ENCODE assay signal across 26 cellular contexts in genomic region chr6:31060162-31060561, GRCh38. TPM values are rescaled to one million over a fixed set of nuclear protein-coding genes. Genes with fewer than 3 reads are reported as not detected.
"Had no signal": no experiment of that assay in that cellular context is flagged by ENCODE, and none has a peak within 500 bp of the region (broad histone marks: within the 10 kb centered on the region; RNA-seq: fewer than 3 reads in every experiment).

No MANE protein-coding gene starts in this region.

- H3K4me1 Mint-ChIP-seq: endodermal cell; naive B cell; stimulated activated naive B cell treated with anti-CD40 and anti-IgM and Interleukin-4, amounts not matched to agents 10 μg/mL and 1 μg/mL and 100 μg/mL, for 72 hours; stimulated activated naive CD8-positive, alpha-beta T cell treated with anti-CD3 and anti-CD28 coated beads, Interleukin-15, amount 100 ng/mL, for 72 hours had no signal

- H3K27me3 Mint-ChIP-seq: stimulated activated naive CD8-positive, alpha-beta T cell treated with anti-CD3 and anti-CD28 coated beads, Interleukin-15, amount 100 ng/mL, for 72 hours had no signal

- H3K27me3 ChIP-seq: right lobe of liver had no signal

- ATAC-seq: left colon; left ventricle myocardium superior; right lobe of liver; stimulated activated naive B cell treated with anti-CD40 and anti-IgM and Interleukin-4, amounts not matched to agents 10 μg/mL and 1 μg/mL and 100 μg/mL, for 72 hours; stimulated activated naive CD8-positive, alpha-beta T cell treated with anti-CD3 and anti-CD28 coated beads, Interleukin-15, amount 100 ng/mL, for 72 hours had no signal

- H3K4me3 ChIP-seq: esophagus squamous epithelium, lung, prostate gland, right lobe of liver, spleen, thoracic aorta, transverse colon had no signal

- H3K9me3 Mint-ChIP-seq: endodermal cell; naive B cell; nephron; stimulated activated naive B cell treated with anti-CD40 and anti-IgM and Interleukin-4, amounts not matched to agents 10 μg/mL and 1 μg/mL and 100 μg/mL, for 72 hours; stimulated activated naive CD8-positive, alpha-beta T cell treated with anti-CD3 and anti-CD28 coated beads, Interleukin-15, amount 100 ng/mL, for 72 hours had no signal

- H2AFZ ChIP-seq: parathyroid adenoma had no signal

- H3K27ac ChIP-seq: parathyroid adenoma, prostate gland, right lobe of liver, spleen, thoracic aorta, transverse colon had no signal

- H3K36me3 Mint-ChIP-seq: naive B cell; stimulated activated naive B cell treated with anti-CD40 and anti-IgM and Interleukin-4, amounts not matched to agents 10 μg/mL and 1 μg/mL and 100 μg/mL, for 72 hours had no signal

- DNase-seq: cerebellar nuclear complex; dermis blood vessel endothelial cell; endodermal cell; esophagus squamous epithelium; foreskin fibroblast; kidney; left colon; left ventricle myocardium superior; mesendoderm; naive B cell; retina; right lobe of liver; spleen; stimulated activated CD4-positive, alpha-beta T cell treated with anti-CD3 and anti-CD28 coated beads, Interleukin-2, amount 100 ng/mL, for 24 hours; stimulated activated CD4-positive, alpha-beta T cell treated with anti-CD3 and anti-CD28 coated beads, Interleukin-4, amount 100 ng/mL, for 4 hours; stimulated activated naive B cell treated with anti-CD40 and anti-IgM and Interleukin-4, amounts not matched to agents 10 μg/mL and 1 μg/mL and 100 μg/mL, for 72 hours; stimulated activated naive CD8-positive, alpha-beta T cell treated with anti-CD3 and anti-CD28 coated beads, Interleukin-15, amount 100 ng/mL, for 72 hours; substantia nigra; transverse colon had no signal

- H3K9ac ChIP-seq: parathyroid adenoma had no signal

- H3K36me3 ChIP-seq: esophagus squamous epithelium, prostate gland, right lobe of liver, spleen, thoracic aorta, transverse colon had no signal

- H3K27ac Mint-ChIP-seq: endodermal cell; naive B cell; nephron; stimulated activated naive B cell treated with anti-CD40 and anti-IgM and Interleukin-4, amounts not matched to agents 10 μg/mL and 1 μg/mL and 100 μg/mL, for 72 hours; stimulated activated naive CD8-positive, alpha-beta T cell treated with anti-CD3 and anti-CD28 coated beads, Interleukin-15, amount 100 ng/mL, for 72 hours had no signal

- H3K9me3 ChIP-seq: esophagus squamous epithelium, prostate gland, right lobe of liver, spleen, thoracic aorta, transverse colon had no signal

- H3K4me3 Mint-ChIP-seq: endodermal cell; naive B cell; nephron; stimulated activated naive B cell treated with anti-CD40 and anti-IgM and Interleukin-4, amounts not matched to agents 10 μg/mL and 1 μg/mL and 100 μg/mL, for 72 hours; stimulated activated naive CD8-positive, alpha-beta T cell treated with anti-CD3 and anti-CD28 coated beads, Interleukin-15, amount 100 ng/mL, for 72 hours had no signal

- H3K4me1 ChIP-seq: parathyroid adenoma, prostate gland, right lobe of liver, spleen had no signal

RNA-seq across cellular contexts. Expression of gene MUC22, which starts 49.9 kb away (rescaled TPM):
- total RNA-seq: dermis blood vessel endothelial cell, endodermal cell, kidney, left colon, omental fat pad, right lobe of liver, spleen, thoracic aorta, transverse colon, urinary bladder had no signal
- polyA plus RNA-seq: spleen, urinary bladder had no signal

RNA-seq across cellular contexts. Expression of gene C6orf15, which starts 52.2 kb away (rescaled TPM):
- total RNA-seq: dermis blood vessel endothelial cell, endodermal cell, kidney, left colon, left ventricle myocardium superior, lung, omental fat pad, right lobe of liver, spleen, thoracic aorta, transverse colon, urinary bladder had no signal
- polyA plus RNA-seq: lung, spleen, urinary bladder had no signal
